ENCODE assay signal across 11 cellular contexts in genomic region chr2:25586726-25587144, GRCh38.
DNase-seq lines count a peak whose midpoint lies in the region; ATAC-seq, FAIRE-seq and TF ChIP-seq lines count a peak whose summit lies in the region.
"Had no signal": no experiment of that assay in that cellular context is flagged by ENCODE, and none has a peak within 500 bp of the region (broad histone marks: within the 10 kb centered on the region; RNA-seq: fewer than 3 reads in every experiment).

No MANE protein-coding gene starts in this region.

- no peak for TF ChIP-seq CTCF in gastrocnemius medialis (IDR thresholded peaks at IDR 0.05 in 4 of 5, conservative IDR thresholded peaks at IDR 0.05 in 1 of 5)
- TF ChIP-seq CTCF in foreskin keratinocyte (conservative IDR thresholded peaks at IDR 0.05) = no peak

- intact Hi-C loops in gastrocnemius medialis (cut with DNase I; ENCODE audit: low total_unique reads) = no loop called here

- no peaks in the 10 kb centered on the region for H3K4me1 ChIP-seq in gastrocnemius medialis
- H3K4me1 ChIP-seq in foreskin keratinocyte = no peaks in the 10 kb centered on the region
- H3K4me1 ChIP-seq: upper lobe of right lung had no signal

- H3K4me3 ChIP-seq in gastrocnemius medialis = no peak overlapping the region
- H3K4me3 ChIP-seq: upper lobe of right lung had no signal

- H3K27ac ChIP-seq in caudate nucleus (ENCODE audit: low read depth, low read length) = peak overlapping the region; percentile 46
- no peak overlapping the region for H3K27ac ChIP-seq in gastrocnemius medialis
- no peak overlapping the region for H3K27ac ChIP-seq in foreskin keratinocyte
- H3K27ac ChIP-seq: upper lobe of right lung had no signal

- TF ChIP-seq POLR2A in gastrocnemius medialis (IDR thresholded peaks at IDR 0.05) = no peak

- ATAC-seq in GM19395 (IDR thresholded peaks at IDR 0.05; ENCODE audit: unreplicated experiment) = peak; percentile 84
- peak; percentile 60 for ATAC-seq in HG03139 (IDR thresholded peaks at IDR 0.05; ENCODE audit: unreplicated experiment)
- ATAC-seq in gastrocnemius medialis = no peak
- ATAC-seq in foreskin keratinocyte = no peak
- ATAC-seq: effector memory CD8-positive, alpha-beta T cell; Right ventricle myocardium inferior had no signal

- H3K27me3 ChIP-seq in gastrocnemius medialis (no peaks in the 10 kb centered on the region), foreskin keratinocyte (no peaks in the 10 kb centered on the region)
- H3K27me3 ChIP-seq: upper lobe of right lung had no signal

- DNase-seq in G401 (ENCODE audit: low spot score) (peak; percentile 79), caudate nucleus (lab: John Stamatoyannopoulos, UW) (peak in 17 of 61 donors; percentile 8 to 63 (median 31)), urothelium cell line (ENCODE audit: low spot score) (no peak), gastrocnemius medialis (no peak), HUDEP-2 (lab: John Stamatoyannopoulos, UW; ENCODE audit: unreplicated experiment in 76 of 76) (no peak), foreskin keratinocyte (no peak)
- DNase-seq: effector memory CD8-positive, alpha-beta T cell; upper lobe of right lung had no signal

- no peak for FAIRE-seq in urothelium cell line (lab: Jason Lieb, UNC)

- H3K36me3 ChIP-seq in gastrocnemius medialis = no peaks in the 10 kb centered on the region
- H3K36me3 ChIP-seq: upper lobe of right lung had no signal

- in situ Hi-C loops in G401 (cut with HindIII; ENCODE audit: low sequenced_read_pairs) = no loop called here
- in situ Hi-C loops in gastrocnemius medialis (cut with MboI; ENCODE audit: low sequenced_read_pairs in 4 of 4) = no loop called here

- H3K9me3 ChIP-seq in gastrocnemius medialis = no peaks in the 10 kb centered on the region
- H3K9me3 ChIP-seq: upper lobe of right lung had no signal

Comparison
In these comparisons a context has a peak if more than half of its experiments do, and no peak if none do; other contexts are left out.
1. ATAC-seq: peak in GM19395 (single experiment) and HG03139 (single experiment); none in gastrocnemius medialis (0 of 2) and foreskin keratinocyte (single experiment).